11 cellular contexts compared by ENCODE assay signal in genomic region chr15:44788748-44789147, GRCh38. TPM values are rescaled to one million over a fixed set of nuclear protein-coding genes. Genes with fewer than 3 reads are reported as not detected.
DNase-seq lines count a peak whose midpoint lies in the region; ATAC-seq and TF ChIP-seq lines count a peak whose summit lies in the region.
"Had no signal": no experiment of that assay in that cellular context is flagged by ENCODE, and none has a peak within 500 bp of the region (broad histone marks: within the 10 kb centered on the region; RNA-seq: fewer than 3 reads in every experiment).

No MANE protein-coding gene starts in this region.

- no peaks in the 10 kb centered on the region for H3K36me3 ChIP-seq in CD8-positive, alpha-beta memory T cell (ENCODE audit: insufficient read depth, low read length)
- H3K36me3 ChIP-seq in upper lobe of left lung, result no peaks in the 10 kb centered on the region

- peak overlapping the region in 7 of 8 donors; percentile 24 to 92 (median 77) for H3K27ac Mint-ChIP-seq in CD8-positive, alpha-beta memory T cell
- H3K27ac Mint-ChIP-seq in activated CD4-positive, alpha-beta T cell treated with anti-CD3 and anti-CD28 coated beads, Interleukin-2, amount 10 ng/mL, durations not matched to agents 7 days and 5 days, result peak overlapping the region; percentile 19
- peak overlapping the region; percentile 90 for H3K27ac Mint-ChIP-seq in activated naive CD8-positive, alpha-beta T cell treated with anti-CD3 and anti-CD28 coated beads for 36 hours
- H3K27ac Mint-ChIP-seq: B cell had no signal

- CTCF ChIA-PET in CD8-positive, alpha-beta memory T cell (lab: Charles Lee), result interaction anchor here (0.8 to 3.0 kb wide), 5 partner anchors 78 to 213 kb away, joined by 3 to 14 read pairs (median 4); partner anchors contain the start of genes B2M, PATL2 and SPG11
- CTCF ChIA-PET in activated CD4-positive, alpha-beta T cell treated with anti-CD3 and anti-CD28 coated beads, Interleukin-2, amount 10 ng/mL, durations not matched to agents 7 days and 5 days (lab: Charles Lee), result interaction anchor here (0.6 to 1.5 kb wide), 5 partner anchors 11 to 205 kb away, joined by 3 to 5 read pairs (median 3); partner anchors contain the start of gene SPG11

- no peak for ATAC-seq in HG03565 (IDR thresholded peaks at IDR 0.05; ENCODE audit: unreplicated experiment)
- no peak for ATAC-seq in upper lobe of left lung (ENCODE audit: low FRiP score in 2 of 2)

- no peaks in the 10 kb centered on the region for H3K9me3 ChIP-seq in CD8-positive, alpha-beta memory T cell (ENCODE audit: low read length)
- H3K9me3 ChIP-seq in upper lobe of left lung, result no peaks in the 10 kb centered on the region

- no peak overlapping the region for H3K27ac ChIP-seq in CD8-positive, alpha-beta memory T cell (ENCODE audit: low read depth, low read length)
- no peak overlapping the region for H3K27ac ChIP-seq in upper lobe of left lung

- H3K4me3 Mint-ChIP-seq in CD8-positive, alpha-beta memory T cell, result peak overlapping the region in 3 of 7 donors; percentile 49 to 70 (median 56)
- no peak overlapping the region for H3K4me3 Mint-ChIP-seq in activated CD4-positive, alpha-beta T cell treated with anti-CD3 and anti-CD28 coated beads, Interleukin-2, amount 10 ng/mL, durations not matched to agents 7 days and 5 days
- no peak overlapping the region for H3K4me3 Mint-ChIP-seq in activated naive CD8-positive, alpha-beta T cell treated with anti-CD3 and anti-CD28 coated beads for 36 hours
- H3K4me3 Mint-ChIP-seq: B cell had no signal

- peak in 3 of 5 donors; percentile 21 to 77 (median 41) for DNase-seq in CD8-positive, alpha-beta memory T cell
- DNase-seq in activated CD4-positive, alpha-beta T cell treated with anti-CD3 and anti-CD28 coated beads, Interleukin-2, amount 10 ng/mL, durations not matched to agents 7 days and 5 days, result peak; percentile 19
- peak; percentile 67 for DNase-seq in activated naive CD8-positive, alpha-beta T cell treated with anti-CD3 and anti-CD28 coated beads for 36 hours
- peak; percentile 50 to 66 for DNase-seq in stimulated activated CD4-positive, alpha-beta T cell treated with anti-CD3 and anti-CD28 coated beads, Interleukin-2, amount 100 ng/mL, for 24 hours
- DNase-seq in NCI-H524 (lab: John Stamatoyannopoulos, UW), result no peak
- DNase-seq in NCI-H1436 (lab: John Stamatoyannopoulos, UW), result no peak
- no peak for DNase-seq in upper lobe of left lung
- DNase-seq: NCI-H2029, substantia nigra had no signal

- no peak for TF ChIP-seq POLR2A in upper lobe of left lung (IDR thresholded peaks at IDR 0.05)

- no peak for TF ChIP-seq EP300 in upper lobe of left lung (IDR thresholded peaks at IDR 0.05)

- no peak overlapping the region for H3K4me3 ChIP-seq in CD8-positive, alpha-beta memory T cell (ENCODE audit: low read length)
- H3K4me3 ChIP-seq in upper lobe of left lung, result no peak overlapping the region

- 66 to 67% methylated on average over 8 of the region's 8 CpGs for WGBS in upper lobe of left lung, 2 donors

- H3K27me3 ChIP-seq in CD8-positive, alpha-beta memory T cell (ENCODE audit: insufficient read depth, low read length, poor library complexity, severe bottlenecking), result no peaks in the 10 kb centered on the region
- no peaks in the 10 kb centered on the region for H3K27me3 ChIP-seq in upper lobe of left lung

- POLR2A ChIA-PET in CD8-positive, alpha-beta memory T cell (lab: Charles Lee), result interaction anchor here (0.6 to 1.1 kb wide), 2 partner anchors 76 to 126 kb away, joined by 4 to 5 read pairs; partner anchors contain the start of gene SPG11
- POLR2A ChIA-PET in activated CD4-positive, alpha-beta T cell treated with anti-CD3 and anti-CD28 coated beads, Interleukin-2, amount 10 ng/mL, durations not matched to agents 7 days and 5 days (lab: Charles Lee), result interaction anchor here (0.6 kb wide), 1 partner anchor 134 kb away, joined by 3 read pairs; no protein-coding TSS in a partner anchor

- no peaks in the 10 kb centered on the region for H3K9me3 Mint-ChIP-seq in CD8-positive, alpha-beta memory T cell
- H3K9me3 Mint-ChIP-seq in activated CD4-positive, alpha-beta T cell treated with anti-CD3 and anti-CD28 coated beads, Interleukin-2, amount 10 ng/mL, durations not matched to agents 7 days and 5 days, result no peaks in the 10 kb centered on the region
- H3K9me3 Mint-ChIP-seq in activated naive CD8-positive, alpha-beta T cell treated with anti-CD3 and anti-CD28 coated beads for 36 hours, result no peaks in the 10 kb centered on the region

- peaks cover 0 to 10% of the 10 kb centered on the region in 2 donors for H3K27me3 Mint-ChIP-seq in CD8-positive, alpha-beta memory T cell
- H3K27me3 Mint-ChIP-seq in activated CD4-positive, alpha-beta T cell treated with anti-CD3 and anti-CD28 coated beads, Interleukin-2, amount 10 ng/mL, durations not matched to agents 7 days and 5 days, result peaks cover 2% of the 10 kb centered on the region
- H3K27me3 Mint-ChIP-seq in activated naive CD8-positive, alpha-beta T cell treated with anti-CD3 and anti-CD28 coated beads for 36 hours, result no peaks in the 10 kb centered on the region
- H3K27me3 Mint-ChIP-seq: B cell had no signal

- H3K4me1 ChIP-seq in CD8-positive, alpha-beta memory T cell (ENCODE audit: insufficient read depth, low read length), result no peaks in the 10 kb centered on the region
- H3K4me1 ChIP-seq in upper lobe of left lung, result peaks cover 0 to 4% (median 1%) of the 10 kb centered on the region in 4 donors

- H3K4me1 Mint-ChIP-seq in CD8-positive, alpha-beta memory T cell, result peaks cover 10 to 31% (median 16%) of the 10 kb centered on the region in 3 donors
- peaks cover 20% of the 10 kb centered on the region for H3K4me1 Mint-ChIP-seq in activated CD4-positive, alpha-beta T cell treated with anti-CD3 and anti-CD28 coated beads, Interleukin-2, amount 10 ng/mL, durations not matched to agents 7 days and 5 days
- H3K4me1 Mint-ChIP-seq in activated naive CD8-positive, alpha-beta T cell treated with anti-CD3 and anti-CD28 coated beads for 36 hours, result peaks cover 57% of the 10 kb centered on the region

- TF ChIP-seq CTCF in upper lobe of left lung (IDR thresholded peaks at IDR 0.05), result no peak

- H3K36me3 Mint-ChIP-seq in CD8-positive, alpha-beta memory T cell, result peaks cover 0 to 6% (median 0%) of the 10 kb centered on the region in 3 donors
- H3K36me3 Mint-ChIP-seq in activated CD4-positive, alpha-beta T cell treated with anti-CD3 and anti-CD28 coated beads, Interleukin-2, amount 10 ng/mL, durations not matched to agents 7 days and 5 days (ENCODE audit: low read depth), result no peaks in the 10 kb centered on the region
- H3K36me3 Mint-ChIP-seq in activated naive CD8-positive, alpha-beta T cell treated with anti-CD3 and anti-CD28 coated beads for 36 hours, result no peaks in the 10 kb centered on the region

RNA-seq across cellular contexts. Expression of gene TRIM69, which starts 52.4 kb away (rescaled TPM):
- 10 to 100 TPM; 70.8 to 73.8 TPM for total RNA-seq in CD8-positive, alpha-beta memory T cell
- polyA plus RNA-seq in CD8-positive, alpha-beta memory T cell, result 37.0 TPM
- total RNA-seq in activated CD4-positive, alpha-beta T cell treated with anti-CD3 and anti-CD28 coated beads, Interleukin-2, amount 10 ng/mL, durations not matched to agents 7 days and 5 days, result 10 to 100 TPM; 67.9 to 70.2 TPM
- 10 to 100 TPM; 70.6 to 71.0 TPM for total RNA-seq in activated naive CD8-positive, alpha-beta T cell treated with anti-CD3 and anti-CD28 coated beads for 36 hours
- 10 to 100 TPM; 10.3 to 29.3 (median 18.3) TPM for total RNA-seq in upper lobe of left lung

Comparison
In these comparisons a context has a peak if more than half of its experiments do, and no peak if none do; other contexts are left out.
1. DNase-seq: peak in CD8-positive, alpha-beta memory T cell (3 of 5), activated CD4-positive, alpha-beta T cell treated with anti-CD3 and anti-CD28 coated beads, Interleukin-2, amount 10 ng/mL, durations not matched to agents 7 days and 5 days (single experiment), activated naive CD8-positive, alpha-beta T cell treated with anti-CD3 and anti-CD28 coated beads for 36 hours (single experiment) and stimulated activated CD4-positive, alpha-beta T cell treated with anti-CD3 and anti-CD28 coated beads, Interleukin-2, amount 100 ng/mL, for 24 hours (2 of 2); none in NCI-H524 (0 of 2), NCI-H1436 (single experiment) and upper lobe of left lung (0 of 2).
2. H3K27ac Mint-ChIP-seq: peak in every context shown above with its lines; median percentile 90 in activated naive CD8-positive, alpha-beta T cell treated with anti-CD3 and anti-CD28 coated beads for 36 hours; 77 in CD8-positive, alpha-beta memory T cell; 19 in activated CD4-positive, alpha-beta T cell treated with anti-CD3 and anti-CD28 coated beads, Interleukin-2, amount 10 ng/mL, durations not matched to agents 7 days and 5 days.